22 cellular contexts compared by ENCODE assay signal in the genomic region with DNA sequence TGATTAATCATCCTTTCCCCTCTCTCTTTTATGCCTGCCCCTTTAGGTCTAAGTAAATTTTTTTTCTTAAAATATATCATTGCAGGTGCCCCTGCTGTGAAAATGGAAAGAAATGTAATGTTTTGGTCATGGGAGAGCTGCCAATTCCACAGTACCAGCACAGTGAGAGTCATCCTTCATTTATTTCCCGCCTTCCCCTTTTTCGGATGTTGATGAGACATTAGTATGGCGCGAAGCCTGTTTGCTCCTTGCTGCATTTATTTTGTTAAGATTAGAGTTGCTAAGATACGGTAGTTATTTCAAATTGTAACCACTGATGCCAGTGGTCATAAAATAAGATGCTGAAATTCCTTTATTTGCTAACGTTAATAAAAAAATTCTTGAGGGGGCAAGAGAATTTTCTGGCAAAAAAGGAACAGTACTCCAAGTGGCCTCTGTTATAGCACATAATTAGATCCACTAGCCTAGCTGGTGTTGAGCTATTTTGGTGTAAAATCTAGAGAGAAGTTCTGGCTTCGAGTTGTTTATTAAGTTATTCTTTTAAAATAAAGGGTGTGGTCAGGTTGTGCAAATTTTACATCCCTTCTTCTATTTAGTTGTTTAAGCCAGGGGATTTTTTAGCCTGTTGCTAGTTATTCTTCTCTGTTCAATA.
DNase-seq lines count a peak whose midpoint lies in the region; ATAC-seq, FAIRE-seq and TF ChIP-seq lines count a peak whose summit lies in the region.
"Had no signal": no experiment of that assay in that cellular context is flagged by ENCODE, and none has a peak within 500 bp of the region (broad histone marks: within the 10 kb centered on the region; RNA-seq: fewer than 3 reads in every experiment).

No MANE protein-coding gene starts in this region.

- in situ Hi-C loops in astrocyte of the cerebellum (cut with HindIII; ENCODE audit: low sequenced_read_pairs): no loop called here

- peak; percentile 23 for FAIRE-seq in urothelium cell line (lab: Jason Lieb, UNC)
- FAIRE-seq: colon, endometrium had no signal

- ATAC-seq in left cardiac atrium: peak; percentile 27 to 98
- ATAC-seq in Right ventricle myocardium inferior: no peak
- ATAC-seq in HG02588 (IDR thresholded peaks at IDR 0.05; ENCODE audit: unreplicated experiment): no peak
- no peak for ATAC-seq in HG02938 (IDR thresholded peaks at IDR 0.05; ENCODE audit: unreplicated experiment)
- ATAC-seq: gastrocnemius medialis had no signal

- no peak for TF ChIP-seq CTCF in astrocyte of the cerebellum (IDR thresholded peaks at IDR 0.05; ENCODE audit: low read depth, low read length, missing control alignments)
- TF ChIP-seq CTCF in fibroblast of the aortic adventitia (IDR thresholded peaks at IDR 0.05; ENCODE audit: insufficient read depth, low read length): no peak

- H3K4me3 ChIP-seq in astrocyte of the cerebellum (ENCODE audit: low read depth, low read length) (no peak overlapping the region), fibroblast of the aortic adventitia (ENCODE audit: low read depth, low read length) (no peak overlapping the region)
- H3K4me3 ChIP-seq: gastrocnemius medialis, prostate gland, smooth muscle cell had no signal

- intact Hi-C loops in left cardiac atrium (cut with DNase I) (no loop called here), Right ventricle myocardium inferior (cut with DNase I) (no loop called here)

- DNase-seq in left cardiac atrium: no peak
- no peak for DNase-seq in Right ventricle myocardium inferior (ENCODE audit: missing footprints)
- peak; percentile 75 for DNase-seq in astrocyte of the cerebellum (ENCODE audit: low read depth)
- peak; percentile 67 for DNase-seq in fibroblast of the aortic adventitia (ENCODE audit: low read depth)
- peak; percentile 17 for DNase-seq in urothelium cell line (ENCODE audit: low spot score)
- no peak for DNase-seq in SIG-M5 treated with dmso at 0.1 percent for 504 hours (lab: John Stamatoyannopoulos, UW; ENCODE audit: unreplicated experiment)
- DNase-seq: ACHN; activated CD4-positive, alpha-beta T cell treated with anti-CD3 and anti-CD28 coated beads, Interleukin-2, amount 50 U/mL, for 4 hours; activated gamma-delta T cell; CD4-positive, alpha-beta T cell; gastrocnemius medialis; midbrain; NCI-H1694 treated with DMSO at 0.1 percent for 48 hours; NCI-H510A; SHP77; substantia nigra had no signal

Comparison
In these comparisons a context has a peak if more than half of its experiments do, and no peak if none do; other contexts are left out.
1. ATAC-seq: peak in left cardiac atrium (2 of 2); none in Right ventricle myocardium inferior (single experiment), HG02588 (single experiment) and HG02938 (single experiment).
2. DNase-seq: peak in astrocyte of the cerebellum (single experiment), fibroblast of the aortic adventitia (single experiment) and urothelium cell line (single experiment); none in left cardiac atrium (single experiment), Right ventricle myocardium inferior (single experiment) and SIG-M5 treated with dmso at 0.1 percent for 504 hours (single experiment).